ENCODE assay signal across 8 cellular contexts in genomic region chr3:42601898-42602581, GRCh38. TPM values are rescaled to one million over a fixed set of nuclear protein-coding genes. Genes with fewer than 3 reads are reported as not detected.
DNase-seq lines count a peak whose midpoint lies in the region; ATAC-seq and TF ChIP-seq lines count a peak whose summit lies in the region.

No MANE protein-coding gene starts in this region.

- no peak for TF ChIP-seq EP300 in suprapubic skin (IDR thresholded peaks at IDR 0.05)

- H3K9me3 ChIP-seq in WERI-Rb-1 (ENCODE audit: severe bottlenecking) (no peaks in the 10 kb centered on the region), hepatocyte (ENCODE audit: low read depth) (no peaks in the 10 kb centered on the region), suprapubic skin (no peaks in the 10 kb centered on the region)

- peaks cover 39% of the 10 kb centered on the region for H4K20me1 ChIP-seq in GM23338 (replicated peaks; ENCODE audit: insufficient read depth)
- peaks cover 49% of the 10 kb centered on the region for H4K20me1 ChIP-seq in hepatocyte (ENCODE audit: insufficient read depth, poor library complexity, severe bottlenecking)

- peak overlapping the region; percentile 80 for H3K4me3 ChIP-seq in ACC112 (ENCODE audit: low read depth, low read length)
- H3K4me3 ChIP-seq in GM23338: peak overlapping the region; percentile 75
- peak overlapping the region; percentile 84 for H3K4me3 ChIP-seq in WERI-Rb-1 (ENCODE audit: low read depth, low read length)
- H3K4me3 ChIP-seq in hepatocyte: peak overlapping the region; percentile 86
- peak overlapping the region; percentile 96 for H3K4me3 ChIP-seq in suprapubic skin

- peaks cover 5% of the 10 kb centered on the region for H3F3A ChIP-seq in GM23338 (replicated peaks; ENCODE audit: low read depth)

- H3K9me3 Mint-ChIP-seq in GM23338: no peaks in the 10 kb centered on the region; the same call in none of the 3 replicates

- in situ Hi-C loops in ACHN (cut with HindIII; ENCODE audit: low pct_ligation_motif_present, low pct_unique_long_range_greater_than_20kb, low sequenced_read_pairs): no loop called here

- H3K27ac ChIP-seq in ACC112 (ENCODE audit: low read depth, low read length): peak overlapping the region; percentile 83
- H3K27ac ChIP-seq in GM23338 (ENCODE audit: low read depth): no peak overlapping the region
- H3K27ac ChIP-seq in WERI-Rb-1: peak overlapping the region; percentile 96
- peak overlapping the region; percentile 99 for H3K27ac ChIP-seq in hepatocyte
- peak overlapping the region; percentile 99 for H3K27ac ChIP-seq in suprapubic skin

- peaks cover 13% of the 10 kb centered on the region for H3K4me1 ChIP-seq in ACC112 (ENCODE audit: control insufficient read depth, insufficient read depth, low read length, unreplicated experiment)
- peaks cover 17% of the 10 kb centered on the region for H3K4me1 ChIP-seq in GM23338 (ENCODE audit: insufficient read depth)
- H3K4me1 ChIP-seq in hepatocyte (ENCODE audit: insufficient read depth): peaks cover 20% of the 10 kb centered on the region
- H3K4me1 ChIP-seq in suprapubic skin: peaks cover 48% of the 10 kb centered on the region

- H3K9me2 ChIP-seq in GM23338 (ENCODE audit: insufficient read depth): no peaks in the 10 kb centered on the region
- no peaks in the 10 kb centered on the region for H3K9me2 ChIP-seq in hepatocyte (replicated peaks; ENCODE audit: insufficient read depth)

- peaks cover 29% of the 10 kb centered on the region for H3K36me3 Mint-ChIP-seq in GM23338 (ENCODE audit: low read depth)

- H3K36me3 ChIP-seq in ACC112 (ENCODE audit: insufficient read depth, low read length) (peaks cover 19% of the 10 kb centered on the region), GM23338 (ENCODE audit: insufficient read depth) (no peaks in the 10 kb centered on the region; the same call in 1 of the 2 replicates), WERI-Rb-1 (peaks cover 21% of the 10 kb centered on the region), hepatocyte (replicated peaks; ENCODE audit: insufficient read depth, low read depth) (no peaks in the 10 kb centered on the region), suprapubic skin (peaks cover 3% of the 10 kb centered on the region)

- no peak for ATAC-seq in GM23338

- H3K27me3 Mint-ChIP-seq in GM23338 (ENCODE audit: insufficient read depth, low read depth, poor library complexity): peaks cover 11% of the 10 kb centered on the region

- TF ChIP-seq POLR2A in suprapubic skin (IDR thresholded peaks at IDR 0.05): no peak

- peaks cover 24% of the 10 kb centered on the region for H3K4me1 Mint-ChIP-seq in GM23338

- H3K27ac Mint-ChIP-seq in GM23338: peak overlapping the region; percentile 52; the same call in 1 of the 2 replicates

- DNase-seq in GM23338 (ENCODE audit: low spot score) (peak; percentile 60), WERI-Rb-1 (no peak), hepatocyte (ENCODE audit: low spot score) (peak; percentile 46), suprapubic skin (ENCODE audit: low spot score in 2 of 2) (no peak), NCI-H1436 treated with DMSO at 0.1 percent for 48 hours (lab: John Stamatoyannopoulos, UW) (no peak), head of caudate nucleus (no peak), ACHN (no peak)

- H2AFZ ChIP-seq in ACC112 (ENCODE audit: low read length, unreplicated experiment): no peak overlapping the region
- no peak overlapping the region for H2AFZ ChIP-seq in GM23338
- H2AFZ ChIP-seq in hepatocyte: no peak overlapping the region

- 45% methylated on average over 9 of the region's 9 CpGs for WGBS in hepatocyte (ENCODE audit: low lambda C conversion rate, missing lambda C conversion rate)
- WGBS in suprapubic skin: 45% methylated on average over 9 of the region's 9 CpGs

- peak overlapping the region; percentile 96 for H3K4me3 Mint-ChIP-seq in GM23338

- H3K4me2 ChIP-seq in GM23338: peak overlapping the region; percentile 81
- peak overlapping the region; percentile 90 for H3K4me2 ChIP-seq in hepatocyte

- H3K79me2 ChIP-seq in ACC112 (ENCODE audit: control insufficient read depth, insufficient read depth, low read length, unreplicated experiment) (peaks cover 62% of the 10 kb centered on the region), GM23338 (replicated peaks; ENCODE audit: insufficient read depth) (peaks cover 59% of the 10 kb centered on the region), hepatocyte (peaks cover 72% of the 10 kb centered on the region)

- no peaks in the 10 kb centered on the region for H3K27me3 ChIP-seq in ACC112 (ENCODE audit: insufficient read depth, low read length)
- H3K27me3 ChIP-seq in GM23338 (ENCODE audit: insufficient read depth): no peaks in the 10 kb centered on the region
- H3K27me3 ChIP-seq in WERI-Rb-1 (ENCODE audit: insufficient read depth, low read depth, severe bottlenecking): no peaks in the 10 kb centered on the region
- H3K27me3 ChIP-seq in hepatocyte: no peaks in the 10 kb centered on the region
- H3K27me3 ChIP-seq in suprapubic skin: no peaks in the 10 kb centered on the region

- intact Hi-C loops in head of caudate nucleus (cut with DNase I): loop anchor here (5.0 kb wide), 1 partner anchor 50 kb away; the partner anchor contains the start of gene ZBTB47

- TF ChIP-seq CTCF in GM23338 (conservative IDR thresholded peaks at IDR 0.05; ENCODE audit: low read depth in 2 of 2): peak in 1 of 2 experiments; percentile 25; a peak in 1 of 4 replicates
- TF ChIP-seq CTCF in WERI-Rb-1 (IDR thresholded peaks at IDR 0.05; ENCODE audit: low read depth, low read length): no peak
- peak; percentile 20 for TF ChIP-seq CTCF in hepatocyte (IDR thresholded peaks at IDR 0.05; ENCODE audit: poor library complexity)
- TF ChIP-seq CTCF in suprapubic skin (IDR thresholded peaks at IDR 0.05): no peak

TF ChIP-seq in GM23338, 12 proteins besides CTCF, POLR2A, EP300 and RAD21 (continues in another document):
- TF ChIP-seq NANOG (IDR thresholded peaks at IDR 0.05; ENCODE audit: borderline replicate concordance) (no peak), POLR2AphosphoS5 (IDR thresholded peaks at IDR 0.05; ENCODE audit: low read depth) (no peak), ZNF331 (CRISPR knock-in tag; IDR thresholded peaks at IDR 0.05; ENCODE audit: low read depth) (no peak)

RNA-seq across cellular contexts. Expression of gene NKTR, which starts 1.6 kb away (rescaled TPM):
- 88.2 and 117 TPM in 2 replicates for total RNA-seq in GM23338 (2014; rRNA removed; shearing (Covaris generic))
- 68.7 and 81.3 TPM in 2 replicates for polyA plus RNA-seq in GM23338 (2016; fragmentation: Nextera tagmentation; extraction: Ambion mirVana)
- 74.3 and 78.9 TPM in 2 replicates for total RNA-seq in hepatocyte
- polyA plus RNA-seq in hepatocyte: 36.8 and 66.2 TPM in 2 replicates
- 100 to 1,000 TPM in 1 of 4 donors, 10 to 100 TPM in 3; 47.7 to 328 (median 66.8) TPM for total RNA-seq in suprapubic skin

RNA-seq across cellular contexts. Expression of gene SS18L2, which starts 11.4 kb away (rescaled TPM):
- 75.2 and 75.3 TPM in 2 replicates for total RNA-seq in GM23338 (2014; rRNA removed; shearing (Covaris generic))
- 228 and 241 TPM in 2 replicates for polyA plus RNA-seq in GM23338 (2016; fragmentation: Nextera tagmentation; extraction: Ambion mirVana)
- total RNA-seq in hepatocyte: 23.5 and 26.8 TPM in 2 replicates
- polyA plus RNA-seq in hepatocyte: 53.7 and 61.7 TPM in 2 replicates
- 10 to 100 TPM; 15.8 to 30.9 (median 23.9) TPM for total RNA-seq in suprapubic skin

RNA-seq across cellular contexts. Expression of gene SEC22C, which starts 20.3 kb away (rescaled TPM):
- total RNA-seq in GM23338 (2014; rRNA removed; shearing (Covaris generic)): 48.3 and 52.3 TPM in 2 replicates
- 16.8 and 21.9 TPM in 2 replicates for polyA plus RNA-seq in GM23338 (2016; fragmentation: Nextera tagmentation; extraction: Ambion mirVana)
- 44.1 and 53.9 TPM in 2 replicates for total RNA-seq in hepatocyte
- polyA plus RNA-seq in hepatocyte: 23.5 and 31.4 TPM in 2 replicates
- 10 to 100 TPM; 22.4 to 44.4 (median 28.5) TPM for total RNA-seq in suprapubic skin

RNA-seq across cellular contexts. Expression of gene ZBTB47, which starts 51.5 kb away (rescaled TPM):
- 2.8 and 2.9 TPM in 2 replicates for total RNA-seq in GM23338 (2014; rRNA removed; shearing (Covaris generic))
- 0.48 and 0.63 TPM in 2 replicates for polyA plus RNA-seq in GM23338 (2016; fragmentation: Nextera tagmentation; extraction: Ambion mirVana)
- 12.3 and 14.2 TPM in 2 replicates for total RNA-seq in hepatocyte
- 4.7 and 7.0 TPM in 2 replicates for polyA plus RNA-seq in hepatocyte
- total RNA-seq in suprapubic skin: 10 to 100 TPM; 17.9 to 36.1 (median 20.7) TPM

Comparison
In these comparisons a context has a peak if more than half of its experiments do, and no peak if none do; other contexts are left out.
1. DNase-seq: peak in GM23338 (single experiment) and hepatocyte (single experiment); none in WERI-Rb-1 (single experiment), suprapubic skin (0 of 2), NCI-H1436 treated with DMSO at 0.1 percent for 48 hours (single experiment), head of caudate nucleus (0 of 42) and ACHN (single experiment).
2. Peak in every context shown above with its lines, with median percentiles within 50 percentile points of each other: H3K4me3 ChIP-seq.